Comparison of ENCODE assay signal across 13 cellular contexts in the genomic region with DNA sequence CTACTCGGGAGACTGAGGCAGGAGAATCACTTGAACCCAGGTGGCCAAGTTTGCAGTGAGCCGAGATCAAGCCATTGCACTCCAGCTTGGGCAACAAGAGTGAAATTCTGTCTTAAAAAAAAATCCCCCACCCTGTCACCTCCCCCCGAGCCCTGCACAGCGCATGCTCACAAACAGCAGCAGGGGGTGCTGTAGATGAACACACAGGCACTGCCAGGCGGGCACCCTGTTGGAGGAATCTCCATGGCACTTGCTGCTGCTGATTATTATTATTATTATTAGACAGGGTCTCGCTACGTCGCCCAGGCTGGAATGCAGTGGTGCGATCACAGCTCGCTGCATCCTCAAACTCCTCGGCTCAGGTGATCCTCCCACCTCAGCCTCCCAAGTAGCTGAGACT. TPM values are rescaled to one million over a fixed set of nuclear protein-coding genes. Genes with fewer than 3 reads are reported as not detected.
DNase-seq lines count a peak whose midpoint lies in the region; ATAC-seq, FAIRE-seq and TF ChIP-seq lines count a peak whose summit lies in the region.
"Had no signal": no experiment of that assay in that cellular context is flagged by ENCODE, and none has a peak within 500 bp of the region (broad histone marks: within the 10 kb centered on the region; RNA-seq: fewer than 3 reads in every experiment).

No MANE protein-coding gene starts in this region.

- H3K9me3 ChIP-seq in SU-DHL-6 (ENCODE audit: insufficient read depth, low read length) (no peaks in the 10 kb centered on the region), lower lobe of right lung (no peaks in the 10 kb centered on the region)

- H3K4me1 ChIP-seq in lower lobe of right lung: no peaks in the 10 kb centered on the region
- H3K4me1 ChIP-seq: parathyroid adenoma had no signal

- no peak overlapping the region for H3K4me3 Mint-ChIP-seq in memory B cell
- no peak overlapping the region for H3K4me3 Mint-ChIP-seq in activated T-cell treated with anti-CD3 and anti-CD28 coated beads, Interleukin-2, amount 50 U/mL, for 72 hours
- H3K4me3 Mint-ChIP-seq: activated naive CD8-positive, alpha-beta T cell treated with anti-CD3 and anti-CD28 coated beads, Interleukin-2, amount 10 ng/mL, durations not matched to agents 7 days and 5 days; immature natural killer cell had no signal

- no peaks in the 10 kb centered on the region for H3K36me3 ChIP-seq in SU-DHL-6 (ENCODE audit: low read length)
- no peaks in the 10 kb centered on the region for H3K36me3 ChIP-seq in lower lobe of right lung

- ATAC-seq in memory B cell (ENCODE audit: low read depth) (peak; percentile 41), lower lobe of right lung (no peak)
- no peak for ATAC-seq in activated T-cell treated with anti-CD3 and anti-CD28 coated beads, Interleukin-2, amount 50 U/mL, for 72 hours (replicated peaks in 1 of 2)

- peaks cover 28% of the 10 kb centered on the region for H3K27me3 Mint-ChIP-seq in memory B cell
- peaks cover 22% of the 10 kb centered on the region for H3K27me3 Mint-ChIP-seq in activated T-cell treated with anti-CD3 and anti-CD28 coated beads, Interleukin-2, amount 50 U/mL, for 72 hours (ENCODE audit: low read depth)

- H3K79me2 ChIP-seq in SU-DHL-6 (ENCODE audit: insufficient read depth, low read length): no peaks in the 10 kb centered on the region
- H3K79me2 ChIP-seq: parathyroid adenoma had no signal

- TF ChIP-seq CTCF in SU-DHL-6 (IDR thresholded peaks at IDR 0.05; ENCODE audit: insufficient read depth, low read length, poor library complexity, severe bottlenecking): peak; percentile 10
- no peak for TF ChIP-seq CTCF in lower lobe of right lung (IDR thresholded peaks at IDR 0.05)

- H3K4me3 ChIP-seq in SU-DHL-6 (ENCODE audit: insufficient read depth, low read length, poor library complexity, severe bottlenecking) (no peak overlapping the region), lower lobe of right lung (no peak overlapping the region)

- H2AFZ ChIP-seq in SU-DHL-6 (ENCODE audit: low read depth, low read length, severe bottlenecking): no peak overlapping the region
- H2AFZ ChIP-seq: parathyroid adenoma had no signal

- H3K27me3 ChIP-seq in SU-DHL-6 (ENCODE audit: low read length) (no peaks in the 10 kb centered on the region), lower lobe of right lung (ENCODE audit: low read depth) (peaks cover 8% of the 10 kb centered on the region)

- H3K9me2 ChIP-seq in SU-DHL-6 (replicated peaks; ENCODE audit: insufficient read depth, low read length): no peaks in the 10 kb centered on the region

- H4K20me1 ChIP-seq in SU-DHL-6 (ENCODE audit: low read depth, low read length): no peaks in the 10 kb centered on the region

- no peak overlapping the region for H3K27ac Mint-ChIP-seq in memory B cell
- H3K27ac Mint-ChIP-seq in activated T-cell treated with anti-CD3 and anti-CD28 coated beads, Interleukin-2, amount 50 U/mL, for 72 hours: no peak overlapping the region
- H3K27ac Mint-ChIP-seq: activated naive CD8-positive, alpha-beta T cell treated with anti-CD3 and anti-CD28 coated beads, Interleukin-2, amount 10 ng/mL, durations not matched to agents 7 days and 5 days; immature natural killer cell had no signal

- DNase-seq in NCI-H82 (lab: John Stamatoyannopoulos, UW) (peak; percentile 53), NCI-H82 treated with DMSO at 0.1 percent for 48 hours (lab: John Stamatoyannopoulos, UW; ENCODE audit: unreplicated experiment) (no peak), HTR-8/SVneo (ENCODE audit: insufficient read length, low spot score) (no peak), memory B cell (ENCODE audit: low spot score in 2 of 2) (no peak), NCI-H510A (lab: John Stamatoyannopoulos, UW) (no peak), lower lobe of right lung (no peak)
- DNase-seq in activated T-cell treated with anti-CD3 and anti-CD28 coated beads, Interleukin-2, amount 50 U/mL, for 72 hours: no peak
- DNase-seq: activated CD4-positive, CD25-positive, alpha-beta regulatory T cell; activated naive CD8-positive, alpha-beta T cell treated with anti-CD3 and anti-CD28 coated beads, Interleukin-2, amount 10 ng/mL, durations not matched to agents 7 days and 5 days; C1 segment of cervical spinal cord; immature natural killer cell had no signal

- H3K9ac ChIP-seq in SU-DHL-6 (ENCODE audit: low read length): no peak overlapping the region
- H3K9ac ChIP-seq: parathyroid adenoma had no signal

- intact Hi-C loops in lower lobe of right lung (cut with DNase I): no loop called here

- no peaks in the 10 kb centered on the region for H3K4me1 Mint-ChIP-seq in memory B cell
- H3K4me1 Mint-ChIP-seq in activated T-cell treated with anti-CD3 and anti-CD28 coated beads, Interleukin-2, amount 50 U/mL, for 72 hours (ENCODE audit: low read depth): no peaks in the 10 kb centered on the region
- H3K4me1 Mint-ChIP-seq: immature natural killer cell had no signal

- no peaks in the 10 kb centered on the region for H3K36me3 Mint-ChIP-seq in memory B cell
- no peaks in the 10 kb centered on the region for H3K36me3 Mint-ChIP-seq in activated T-cell treated with anti-CD3 and anti-CD28 coated beads, Interleukin-2, amount 50 U/mL, for 72 hours (ENCODE audit: insufficient read depth in 2 of 2)
- H3K36me3 Mint-ChIP-seq: activated naive CD8-positive, alpha-beta T cell treated with anti-CD3 and anti-CD28 coated beads, Interleukin-2, amount 10 ng/mL, durations not matched to agents 7 days and 5 days; immature natural killer cell had no signal

- FAIRE-seq in HTR-8/SVneo (lab: Jason Lieb, UNC): peak; percentile 94

- H3K4me2 ChIP-seq in SU-DHL-6 (ENCODE audit: low read depth, low read length, poor library complexity, severe bottlenecking): no peak overlapping the region

- H3K27ac ChIP-seq in SU-DHL-6 (ENCODE audit: low read depth, low read length) (no peak overlapping the region), lower lobe of right lung (no peak overlapping the region)
- H3K27ac ChIP-seq: parathyroid adenoma had no signal

- H3K9me3 Mint-ChIP-seq in memory B cell: no peaks in the 10 kb centered on the region
- no peaks in the 10 kb centered on the region for H3K9me3 Mint-ChIP-seq in activated T-cell treated with anti-CD3 and anti-CD28 coated beads, Interleukin-2, amount 50 U/mL, for 72 hours
- H3K9me3 Mint-ChIP-seq: activated naive CD8-positive, alpha-beta T cell treated with anti-CD3 and anti-CD28 coated beads, Interleukin-2, amount 10 ng/mL, durations not matched to agents 7 days and 5 days; immature natural killer cell had no signal

- H3F3A ChIP-seq in SU-DHL-6 (ENCODE audit: insufficient read depth): no peaks in the 10 kb centered on the region

RNA-seq across cellular contexts. Expression of gene FZD2, which starts 24.6 kb away (rescaled TPM):
- total RNA-seq in activated T-cell treated with anti-CD3 and anti-CD28 coated beads, Interleukin-2, amount 50 U/mL, for 72 hours: under 1 TPM; 0.23 to 0.82 TPM
- total RNA-seq in lower lobe of right lung: 7.4 TPM
